Comparison of ENCODE assay signal across 1 cellular context in genomic region chr4:88724406-88724805, GRCh38.
TF ChIP-seq lines count a peak whose summit lies in the region.

No MANE protein-coding gene starts in this region.

TF ChIP-seq in HepG2, 621 proteins besides CTCF, POLR2A, EP300 and RAD21 (continued from another document):
- no peak for TF ChIP-seq RNF219 (CRISPR knock-in tag; IDR thresholded peaks at IDR 0.05)
- TF ChIP-seq, protein P1, sequence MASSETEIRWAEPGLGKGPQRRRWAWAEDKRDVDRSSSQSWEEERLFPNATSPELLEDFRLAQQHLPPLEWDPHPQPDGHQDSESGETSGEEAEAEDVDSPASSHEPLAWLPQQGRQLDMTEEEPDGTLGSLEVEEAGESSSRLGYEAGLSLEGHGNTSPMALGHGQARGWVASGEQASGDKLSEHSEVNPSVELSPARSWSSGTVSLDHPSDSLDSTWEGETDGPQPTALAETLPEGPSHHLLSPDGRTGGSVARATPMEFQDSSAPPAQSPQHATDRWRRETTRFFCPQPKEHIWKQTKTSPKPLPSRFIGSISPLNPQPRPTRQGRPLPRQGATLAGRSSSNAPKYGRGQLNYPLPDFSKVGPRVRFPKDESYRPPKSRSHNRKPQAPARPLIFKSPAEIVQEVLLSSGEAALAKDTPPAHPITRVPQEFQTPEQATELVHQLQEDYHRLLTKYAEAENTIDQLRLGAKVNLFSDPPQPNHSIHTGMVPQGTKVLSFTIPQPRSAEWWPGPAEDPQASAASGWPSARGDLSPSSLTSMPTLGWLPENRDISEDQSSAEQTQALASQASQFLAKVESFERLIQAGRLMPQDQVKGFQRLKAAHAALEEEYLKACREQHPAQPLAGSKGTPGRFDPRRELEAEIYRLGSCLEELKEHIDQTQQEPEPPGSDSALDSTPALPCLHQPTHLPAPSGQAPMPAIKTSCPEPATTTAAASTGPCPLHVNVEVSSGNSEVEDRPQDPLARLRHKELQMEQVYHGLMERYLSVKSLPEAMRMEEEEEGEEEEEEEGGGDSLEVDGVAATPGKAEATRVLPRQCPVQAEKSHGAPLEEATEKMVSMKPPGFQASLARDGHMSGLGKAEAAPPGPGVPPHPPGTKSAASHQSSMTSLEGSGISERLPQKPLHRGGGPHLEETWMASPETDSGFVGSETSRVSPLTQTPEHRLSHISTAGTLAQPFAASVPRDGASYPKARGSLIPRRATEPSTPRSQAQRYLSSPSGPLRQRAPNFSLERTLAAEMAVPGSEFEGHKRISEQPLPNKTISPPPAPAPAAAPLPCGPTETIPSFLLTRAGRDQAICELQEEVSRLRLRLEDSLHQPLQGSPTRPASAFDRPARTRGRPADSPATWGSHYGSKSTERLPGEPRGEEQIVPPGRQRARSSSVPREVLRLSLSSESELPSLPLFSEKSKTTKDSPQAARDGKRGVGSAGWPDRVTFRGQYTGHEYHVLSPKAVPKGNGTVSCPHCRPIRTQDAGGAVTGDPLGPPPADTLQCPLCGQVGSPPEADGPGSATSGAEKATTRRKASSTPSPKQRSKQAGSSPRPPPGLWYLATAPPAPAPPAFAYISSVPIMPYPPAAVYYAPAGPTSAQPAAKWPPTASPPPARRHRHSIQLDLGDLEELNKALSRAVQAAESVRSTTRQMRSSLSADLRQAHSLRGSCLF (CRISPR knock-in tag; IDR thresholded peaks at IDR 0.05; ENCODE audit: borderline replicate concordance) = no peak
- TF ChIP-seq HOXA3 (CRISPR knock-in tag; IDR thresholded peaks at IDR 0.05) = no peak
- no peak for TF ChIP-seq ZEB1 (IDR thresholded peaks at IDR 0.05; ENCODE audit: insufficient replicate concordance, low read depth)
- TF ChIP-seq ZNF782 (CRISPR knock-in tag; IDR thresholded peaks at IDR 0.05; ENCODE audit: borderline replicate concordance) = no peak
- no peak for TF ChIP-seq ZNF710 (CRISPR knock-in tag; IDR thresholded peaks at IDR 0.05; ENCODE audit: borderline replicate concordance)
